ENCODE assay signal across 8 cellular contexts in genomic region chr18:58864146-58865008, GRCh38.
A peak's percentile ranks its signal among the peaks of the same experiment; 100 is the strongest.
DNase-seq lines count a peak whose midpoint lies in the region; ATAC-seq, FAIRE-seq and TF ChIP-seq lines count a peak whose summit lies in the region.

Gene ZNF532, plus strand, starts transcription at chr18:58864877. CDS start in a region left out here.

- TF ChIP-seq POLR2A in H54 (IDR thresholded peaks at IDR 0.05; ENCODE audit: low read depth, low read length): no peak

- H3K4me1 ChIP-seq in rectal smooth muscle tissue (ENCODE audit: control insufficient read depth, insufficient read depth, low read length): peaks cover 37% of the 10 kb centered on the region

- peak within 1 kb of the TSS; percentile 89 for H3K27ac ChIP-seq in brain microvascular endothelial cell
- H3K27ac ChIP-seq in rectal smooth muscle tissue (ENCODE audit: low read depth, low read length): peak within 1 kb of the TSS; percentile 90

- peak within 1 kb of the TSS; percentile 19 for H3K4me3 Mint-ChIP-seq in activated naive CD4-positive, alpha-beta T cell treated with anti-CD3 and anti-CD28 coated beads, Interleukin-2, amount 10 ng/mL, durations not matched to agents 7 days and 5 days

- H3K27me3 Mint-ChIP-seq in activated naive CD4-positive, alpha-beta T cell treated with anti-CD3 and anti-CD28 coated beads, Interleukin-2, amount 10 ng/mL, durations not matched to agents 7 days and 5 days: peaks cover 78% of the 10 kb centered on the region

- peak within 1 kb of the TSS; percentile 49 for H3K4me3 ChIP-seq in brain microvascular endothelial cell (ENCODE audit: low read depth, low read length)
- H3K4me3 ChIP-seq in iPS-11a (ENCODE audit: low read depth, low read length): peak within 1 kb of the TSS; percentile 48
- peak within 1 kb of the TSS; percentile 51 for H3K4me3 ChIP-seq in rectal smooth muscle tissue (ENCODE audit: low read length)

- no peak within 1 kb of the TSS for H3K9ac ChIP-seq in rectal smooth muscle tissue (ENCODE audit: low read length)

- peaks cover 6% of the 10 kb centered on the region for H3K36me3 ChIP-seq in brain microvascular endothelial cell (replicated peaks)
- H3K36me3 ChIP-seq in rectal smooth muscle tissue (ENCODE audit: control insufficient read depth, insufficient read depth, low read length): no peaks in the 10 kb centered on the region

- peak; percentile 28 for DNase-seq in activated naive CD4-positive, alpha-beta T cell treated with anti-CD3 and anti-CD28 coated beads, Interleukin-2, amount 10 ng/mL, durations not matched to agents 7 days and 5 days
- DNase-seq in activated naive CD4-positive, alpha-beta T cell treated with Interleukin-2 at 50 U/mL for 16 hours: no peak
- DNase-seq in NCI-H526 treated with DMSO at 0.1 percent for 48 hours (lab: John Stamatoyannopoulos, UW): peak; percentile 87
- peak; percentile 80 for DNase-seq in brain microvascular endothelial cell
- DNase-seq in H54 (ENCODE audit: insufficient read length, low spot score): no peak

- no peak for ATAC-seq in HG03469 (IDR thresholded peaks at IDR 0.05; ENCODE audit: unreplicated experiment)

- no peak for FAIRE-seq in H54 (lab: Jason Lieb, UNC)

- CTCF ChIA-PET in activated naive CD4-positive, alpha-beta T cell treated with anti-CD3 and anti-CD28 coated beads, Interleukin-2, amount 10 ng/mL, durations not matched to agents 7 days and 5 days (lab: Charles Lee): no interaction called here

- in situ Hi-C loops in brain microvascular endothelial cell (cut with HindIII; ENCODE audit: low pct_ligation_motif_present, low sequenced_read_pairs): no loop called here

- no peaks in the 10 kb centered on the region for H3K36me3 Mint-ChIP-seq in activated naive CD4-positive, alpha-beta T cell treated with anti-CD3 and anti-CD28 coated beads, Interleukin-2, amount 10 ng/mL, durations not matched to agents 7 days and 5 days

- no peak for TF ChIP-seq CTCF in brain microvascular endothelial cell (IDR thresholded peaks at IDR 0.05; ENCODE audit: low read depth, low read length, missing control alignments)

- H3K27me3 ChIP-seq in brain microvascular endothelial cell (replicated peaks): no peaks in the 10 kb centered on the region
- no peaks in the 10 kb centered on the region for H3K27me3 ChIP-seq in rectal smooth muscle tissue (ENCODE audit: control insufficient read depth, insufficient read depth, low read length)

- H3K4me1 Mint-ChIP-seq in activated naive CD4-positive, alpha-beta T cell treated with anti-CD3 and anti-CD28 coated beads, Interleukin-2, amount 10 ng/mL, durations not matched to agents 7 days and 5 days: peaks cover 9% of the 10 kb centered on the region

- H3K27ac Mint-ChIP-seq in activated naive CD4-positive, alpha-beta T cell treated with anti-CD3 and anti-CD28 coated beads, Interleukin-2, amount 10 ng/mL, durations not matched to agents 7 days and 5 days: no peak within 1 kb of the TSS

- no peaks in the 10 kb centered on the region for H3K9me3 Mint-ChIP-seq in activated naive CD4-positive, alpha-beta T cell treated with anti-CD3 and anti-CD28 coated beads, Interleukin-2, amount 10 ng/mL, durations not matched to agents 7 days and 5 days

Comparison
In these comparisons a context has a peak if more than half of its experiments do, and no peak if none do; other contexts are left out.
1. DNase-seq: peak in activated naive CD4-positive, alpha-beta T cell treated with anti-CD3 and anti-CD28 coated beads, Interleukin-2, amount 10 ng/mL, durations not matched to agents 7 days and 5 days (single experiment), NCI-H526 treated with DMSO at 0.1 percent for 48 hours (single experiment) and brain microvascular endothelial cell (single experiment); none in activated naive CD4-positive, alpha-beta T cell treated with Interleukin-2 at 50 U/mL for 16 hours (single experiment) and H54 (single experiment).
2. Peak in every context shown above with its lines, with median percentiles within 50 percentile points of each other: H3K4me3 ChIP-seq.